In genomic region chr1:32394141-32394889, GRCh38 we compare ENCODE assay signal across 1 cellular context.
A peak's percentile ranks its signal among the peaks of the same experiment; 100 is the strongest.
TF ChIP-seq lines count a peak whose summit lies in the region.

Gene BSDC1, minus strand, starts transcription at chr1:32394441. Its CDS starts 27 bp downstream, at chr1:32394414.

TF ChIP-seq in GM12878, 131 proteins besides CTCF, POLR2A, EP300 and RAD21 (continued from another document and continues in another):
- no peak for TF ChIP-seq SUZ12 (IDR thresholded peaks at IDR 0.05; ENCODE audit: unreplicated experiment)
- TF ChIP-seq FOXK2 (IDR thresholded peaks at IDR 0.05): peak; percentile 84
- TF ChIP-seq PML (IDR thresholded peaks at IDR 0.05; ENCODE audit: low read length): peak; percentile 87; the same call in 1 of the 2 replicates
- TF ChIP-seq YY1 (IDR thresholded peaks at IDR 0.05; ENCODE audit: low read depth, low read length): peak; percentile 96
- TF ChIP-seq TBL1XR1 (IDR thresholded peaks at IDR 0.05; ENCODE audit: low read depth, low read length): peak; percentile 55; the same call in 1 of the 2 replicates
- TF ChIP-seq JUNB (IDR thresholded peaks at IDR 0.05): peak; percentile 45; the same call in 1 of the 2 replicates
- TF ChIP-seq FOXM1 (IDR thresholded peaks at IDR 0.05; ENCODE audit: low read depth, low read length): no peak
- TF ChIP-seq JUND (IDR thresholded peaks at IDR 0.05; ENCODE audit: low read depth, low read length): peak; percentile 81; the same call in 1 of the 2 replicates
- no peak for TF ChIP-seq STAT1 (conservative IDR thresholded peaks at IDR 0.05)
- TF ChIP-seq ASH2L (IDR thresholded peaks at IDR 0.05; ENCODE audit: borderline replicate concordance, low read depth): no peak
- peak; percentile 34; the same call in 1 of the 2 replicates for TF ChIP-seq TARDBP (IDR thresholded peaks at IDR 0.05; ENCODE audit: borderline replicate concordance)
- TF ChIP-seq RB1 (IDR thresholded peaks at IDR 0.05; ENCODE audit: borderline replicate concordance): no peak
- TF ChIP-seq RAD51 (IDR thresholded peaks at IDR 0.05): no peak
- no peak for TF ChIP-seq SMARCA5 (IDR thresholded peaks at IDR 0.05)
- TF ChIP-seq RFX5 (IDR thresholded peaks at IDR 0.05; ENCODE audit: low read depth, low read length): peak; percentile 62; the same call in 1 of the 2 replicates
- no peak for TF ChIP-seq BCL3 (IDR thresholded peaks at IDR 0.05; ENCODE audit: borderline replicate concordance, insufficient read depth, low read depth, low read length, poor library complexity, severe bottlenecking)
- 0 out of 2 replicates have a peak, but pooled peaks have one; percentile 22 for TF ChIP-seq ZBTB40 (IDR thresholded peaks at IDR 0.05; ENCODE audit: borderline replicate concordance)
- peak; percentile 68 for TF ChIP-seq ZSCAN29 (IDR thresholded peaks at IDR 0.05)
- peak; percentile 65 for TF ChIP-seq SREBF1 (IDR thresholded peaks at IDR 0.05; ENCODE audit: low read length)
- peak; percentile 71 for TF ChIP-seq ZNF207 (IDR thresholded peaks at IDR 0.05; ENCODE audit: borderline replicate concordance)
- TF ChIP-seq ZBTB11 (CRISPR knock-in tag; IDR thresholded peaks at IDR 0.05): no peak
- no peak for TF ChIP-seq WRNIP1 (IDR thresholded peaks at IDR 0.05; ENCODE audit: borderline replicate concordance, low read depth, low read length)
- TF ChIP-seq USF1 (IDR thresholded peaks at IDR 0.05; ENCODE audit: borderline replicate concordance, extremely low read length, insufficient read depth, low read depth, low read length): no peak
- TF ChIP-seq SPI1 (IDR thresholded peaks at IDR 0.05; ENCODE audit: borderline replicate concordance, insufficient read depth, low read depth, low read length): no peak
- TF ChIP-seq CREM (IDR thresholded peaks at IDR 0.05; ENCODE audit: low read depth): peak; percentile 88
- TF ChIP-seq ZNF217 (IDR thresholded peaks at IDR 0.05): no peak
- peak in 1 of 2 experiments; percentile 52; a peak in 1 of 4 replicates for TF ChIP-seq BHLHE40 (IDR thresholded peaks at IDR 0.05; ENCODE audit: borderline replicate concordance in 1 of 2, low read depth in 2 of 2, low read length in 1 of 2)
- no peak for TF ChIP-seq SREBF2 (IDR thresholded peaks at IDR 0.05; ENCODE audit: low read length)
- TF ChIP-seq ZNF24 (IDR thresholded peaks at IDR 0.05): no peak
- TF ChIP-seq TCF12 (IDR thresholded peaks at IDR 0.05; ENCODE audit: low read depth, low read length): peak; percentile 17; the same call in 1 of the 2 replicates
- no peak for TF ChIP-seq KAT2A (conservative IDR thresholded peaks at IDR 0.05; ENCODE audit: control insufficient read depth, low read depth, low read length)
- no peak for TF ChIP-seq MEF2A (IDR thresholded peaks at IDR 0.05; ENCODE audit: insufficient read depth, low read depth, low read length)
- no peak for TF ChIP-seq USF2 (IDR thresholded peaks at IDR 0.05; ENCODE audit: borderline replicate concordance, low read depth, low read length)
- no peak for TF ChIP-seq EZH2 (IDR thresholded peaks at IDR 0.05; ENCODE audit: borderline replicate concordance, control insufficient read depth, low read depth, low read length)
- TF ChIP-seq LARP7 (IDR thresholded peaks at IDR 0.05): peak; percentile 78
- TF ChIP-seq TAF1 (IDR thresholded peaks at IDR 0.05; ENCODE audit: borderline replicate concordance, low read depth, low read length): peak; percentile 77; the same call in 1 of the 2 replicates
- TF ChIP-seq ZNF384 (IDR thresholded peaks at IDR 0.05; ENCODE audit: borderline replicate concordance, low read depth, low read length): no peak
- peak; percentile 53 for TF ChIP-seq ZNF622 (IDR thresholded peaks at IDR 0.05)
- peak; percentile 94 for TF ChIP-seq NR2C2 (IDR thresholded peaks at IDR 0.05; ENCODE audit: borderline replicate concordance, control insufficient read depth, insufficient read length, low read depth)
- no peak for TF ChIP-seq E2F8 (IDR thresholded peaks at IDR 0.05; ENCODE audit: low read depth, partially characterized antibody)
- no peak for TF ChIP-seq RBBP5 (conservative IDR thresholded peaks at IDR 0.05)
- TF ChIP-seq CHD2 (IDR thresholded peaks at IDR 0.05; ENCODE audit: borderline replicate concordance, low read depth, low read length): peak; percentile 78
- TF ChIP-seq GABPA (IDR thresholded peaks at IDR 0.05; ENCODE audit: low read depth): no peak
- TF ChIP-seq EED (IDR thresholded peaks at IDR 0.05; ENCODE audit: low read depth): peak; percentile 52; the same call in 1 of the 2 replicates
- TF ChIP-seq RELA (IDR thresholded peaks at IDR 0.05; ENCODE audit: borderline replicate concordance, partially characterized antibody): no peak
- TF ChIP-seq IRF4 (IDR thresholded peaks at IDR 0.05; ENCODE audit: low read depth, low read length): peak; percentile 17; the same call in 1 of the 2 replicates
- no peak for TF ChIP-seq SMC3 (IDR thresholded peaks at IDR 0.05; ENCODE audit: borderline replicate concordance, low read length)
- peak; percentile 86 for TF ChIP-seq PKNOX1 (IDR thresholded peaks at IDR 0.05)
- peak; percentile 70 for TF ChIP-seq KLF5 (IDR thresholded peaks at IDR 0.05; ENCODE audit: partially characterized antibody)
- peak; percentile 97 for TF ChIP-seq NR2C1 (IDR thresholded peaks at IDR 0.05)
- no peak for TF ChIP-seq KDM1A (IDR thresholded peaks at IDR 0.05; ENCODE audit: borderline replicate concordance)
- TF ChIP-seq RCOR1 (conservative IDR thresholded peaks at IDR 0.05; ENCODE audit: low read depth, low read length): no peak
- TF ChIP-seq BCLAF1 (IDR thresholded peaks at IDR 0.05): no peak
